In genomic region chr3:48088749-48089466, GRCh38 we compare ENCODE assay signal across 1 cellular context.
TF ChIP-seq lines count a peak whose summit lies in the region.

No MANE protein-coding gene starts in this region.

TF ChIP-seq in HepG2, 621 proteins besides CTCF, POLR2A, EP300 and RAD21 (continued from another document and continues in another):
- TF ChIP-seq ZNF407 (CRISPR knock-in tag; IDR thresholded peaks at IDR 0.05; ENCODE audit: not compliant biosample characterization): peak; percentile 82
- peak; percentile 48 for TF ChIP-seq ZNF281 (CRISPR knock-in tag; IDR thresholded peaks at IDR 0.05; ENCODE audit: borderline replicate concordance)
- no peak for TF ChIP-seq SNAPC2 (CRISPR knock-in tag; IDR thresholded peaks at IDR 0.05)
- TF ChIP-seq ZNF609 (CRISPR knock-in tag; IDR thresholded peaks at IDR 0.05; ENCODE audit: borderline replicate concordance): peak; percentile 63; the same call in 1 of the 2 replicates
- no peak for TF ChIP-seq ZFP36L1 (CRISPR knock-in tag; IDR thresholded peaks at IDR 0.05)
- TF ChIP-seq CCDC6 (CRISPR knock-in tag; IDR thresholded peaks at IDR 0.05): no peak
- peak; percentile 95 for TF ChIP-seq HINFP (CRISPR knock-in tag; IDR thresholded peaks at IDR 0.05; ENCODE audit: low read depth)
- TF ChIP-seq ZNF644 (CRISPR knock-in tag; IDR thresholded peaks at IDR 0.05; ENCODE audit: low read depth): no peak
- peak; percentile 32 for TF ChIP-seq MTA1 (CRISPR knock-in tag; IDR thresholded peaks at IDR 0.05; ENCODE audit: borderline replicate concordance)
- no peak for TF ChIP-seq THYN1 (CRISPR knock-in tag; IDR thresholded peaks at IDR 0.05; ENCODE audit: borderline replicate concordance, low read depth)
- no peak for TF ChIP-seq ZNF724P (CRISPR knock-in tag; IDR thresholded peaks at IDR 0.05; ENCODE audit: borderline replicate concordance)
- no peak for TF ChIP-seq ZNF282 (IDR thresholded peaks at IDR 0.05; ENCODE audit: partially characterized antibody)
- no peak for TF ChIP-seq MTF2 (CRISPR knock-in tag; IDR thresholded peaks at IDR 0.05; ENCODE audit: borderline replicate concordance)
- 0 out of 2 replicates have a peak, but pooled peaks have one; percentile 74 for TF ChIP-seq MEIS2 (CRISPR knock-in tag; IDR thresholded peaks at IDR 0.05)
- no peak for TF ChIP-seq ZNF296 (CRISPR knock-in tag; conservative IDR thresholded peaks at IDR 0.05)
- TF ChIP-seq SOX6 (IDR thresholded peaks at IDR 0.05): no peak
- peak; percentile 63 for TF ChIP-seq SOX6 (CRISPR knock-in tag; IDR thresholded peaks at IDR 0.05)
- TF ChIP-seq PRDM15 (CRISPR knock-in tag; IDR thresholded peaks at IDR 0.05): 0 out of 2 replicates have a peak, but pooled peaks have one; percentile 32
- no peak for TF ChIP-seq ZNF512 (CRISPR knock-in tag; IDR thresholded peaks at IDR 0.05)
- TF ChIP-seq AGO1 (IDR thresholded peaks at IDR 0.05; ENCODE audit: low read depth, low read length, poor library complexity, severe bottlenecking): no peak
- no peak for TF ChIP-seq SIX4 (CRISPR knock-in tag; IDR thresholded peaks at IDR 0.05)
- TF ChIP-seq ZSCAN31 (CRISPR knock-in tag; IDR thresholded peaks at IDR 0.05; ENCODE audit: low read depth): no peak
- TF ChIP-seq IRF2 (CRISPR knock-in tag; IDR thresholded peaks at IDR 0.05): peak; percentile 71
- TF ChIP-seq NFRKB (IDR thresholded peaks at IDR 0.05): no peak
- TF ChIP-seq SAFB2 (CRISPR knock-in tag; IDR thresholded peaks at IDR 0.05; ENCODE audit: borderline replicate concordance, low read depth): peak; percentile 75; the same call in 1 of the 2 replicates
- TF ChIP-seq ZSCAN22 (CRISPR knock-in tag; IDR thresholded peaks at IDR 0.05): no peak
- no peak for TF ChIP-seq RNF2 (conservative IDR thresholded peaks at IDR 0.05; ENCODE audit: low read depth)
- TF ChIP-seq ZFAT (CRISPR knock-in tag; conservative IDR thresholded peaks at IDR 0.05): no peak
- peak; percentile 98 for TF ChIP-seq PHF8 (CRISPR knock-in tag; IDR thresholded peaks at IDR 0.05)
- no peak; the same call in 1 of the 2 replicates for TF ChIP-seq NCOR1 (IDR thresholded peaks at IDR 0.05; ENCODE audit: borderline replicate concordance, low read length)
- peak; percentile 58; the same call in 1 of the 2 replicates for TF ChIP-seq GMEB2 (CRISPR knock-in tag; IDR thresholded peaks at IDR 0.05; ENCODE audit: low read depth)
